Comparison of ENCODE assay signal across 38 cellular contexts in the genomic region with DNA sequence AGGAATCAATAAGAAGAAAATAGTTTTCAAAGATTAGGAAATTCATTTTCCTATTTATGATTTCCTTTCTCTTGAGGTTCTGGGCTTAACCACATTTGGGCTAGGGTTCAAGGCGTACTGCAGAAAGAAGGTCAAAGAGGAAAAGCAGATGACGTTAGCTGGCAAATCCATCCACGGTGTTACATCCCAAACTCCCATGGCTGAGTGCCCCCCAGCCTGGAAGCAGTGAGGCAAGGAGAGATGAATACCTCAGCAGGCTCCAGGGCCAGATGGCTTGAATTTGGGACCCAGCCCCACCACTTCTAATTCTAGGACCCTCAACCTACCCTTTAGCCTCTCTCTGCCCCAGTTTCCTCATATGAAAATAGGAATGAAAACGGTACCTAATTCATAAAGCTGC. TPM values are rescaled to one million over a fixed set of nuclear protein-coding genes. Genes with fewer than 3 reads are reported as not detected.
"Had no signal": no experiment of that assay in that cellular context is flagged by ENCODE, and none has a peak within 500 bp of the region (broad histone marks: within the 10 kb centered on the region; RNA-seq: fewer than 3 reads in every experiment).

No MANE protein-coding gene starts in this region.

- H3K27me3 ChIP-seq: MG63 had no signal

- H3K9me3 ChIP-seq: MG63 had no signal

- H3K4me3 ChIP-seq: MG63 had no signal

- H3K36me3 ChIP-seq: MG63 had no signal

- DNase-seq: Kasumi-1, MG63, MM.1S, MV-4-11, NCI-H1048, NCI-H1092, NCI-H1092 treated with DMSO at 0.1 percent for 48 hours, NCI-H1105, NCI-H1105 treated with DMSO at 0.1 percent for 48 hours, NCI-H1417 treated with DMSO at 0.1 percent for 48 hours, NCI-H1436, NCI-H1436 treated with DMSO at 0.1 percent for 48 hours, NCI-H146, NCI-H1694, NCI-H1694 treated with DMSO at 0.1 percent for 48 hours, NCI-H187, NCI-H187 treated with DMSO at 0.1 percent for 48 hours, NCI-H1930, NCI-H2029, NCI-H2029 treated with DMSO at 0.1 percent for 48 hours, NCI-H2081, NCI-H2081 treated with DMSO at 0.1 percent for 48 hours, NCI-H2107, NCI-H2171, NCI-H2171 treated with DMSO at 0.1 percent for 48 hours, NCI-H2227 treated with DMSO at 0.1 percent for 48 hours, NCI-H226, NCI-H345, NCI-H446, NCI-H446 treated with DMSO at 0.1 percent for 48 hours, NCI-H510A, NCI-H510A treated with DMSO at 0.1 percent for 48 hours, NCI-H524, NCI-H524 treated with DMSO at 0.1 percent for 48 hours had no signal

RNA-seq across cellular contexts. Expression of gene SUSD4, which starts 17.7 kb away (rescaled TPM):
- total RNA-seq: NCI-H460 had no signal

RNA-seq across cellular contexts. Expression of gene CCDC185, which starts 46.9 kb away (rescaled TPM):
- total RNA-seq: LHCN-M2, M059J, MCF 10A, NCI-H460 had no signal
